ENCODE assay signal across 1 cellular context in the genomic region with DNA sequence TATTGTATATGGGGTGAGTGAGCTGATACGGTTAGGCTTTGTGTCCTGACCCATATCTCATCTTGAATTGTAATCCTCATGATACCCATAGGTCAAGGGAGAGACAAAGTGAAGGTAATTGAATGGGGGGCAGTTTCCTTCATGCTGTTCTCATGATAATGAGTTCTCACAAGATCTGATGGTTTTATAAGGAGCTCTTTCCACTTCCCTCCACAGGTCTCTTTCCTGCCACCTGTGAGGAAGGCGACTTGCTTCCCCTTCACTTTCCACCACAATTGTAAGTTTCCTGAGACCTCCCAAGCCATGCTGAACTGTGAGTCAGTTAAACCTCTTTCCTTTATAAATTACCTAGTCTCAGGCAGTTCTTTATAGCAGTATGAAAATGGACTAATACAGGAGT.
TF ChIP-seq lines count a peak whose summit lies in the region.

No MANE protein-coding gene starts in this region.

TF ChIP-seq in WTC11, 78 proteins besides CTCF, POLR2A, EP300 and RAD21:
- peak; percentile 68; the same call in 1 of the 2 replicates for TF ChIP-seq ETV6 (CRISPR knock-in tag; IDR thresholded peaks at IDR 0.05)
